Comparison of ENCODE assay signal across 20 cellular contexts in the genomic region with DNA sequence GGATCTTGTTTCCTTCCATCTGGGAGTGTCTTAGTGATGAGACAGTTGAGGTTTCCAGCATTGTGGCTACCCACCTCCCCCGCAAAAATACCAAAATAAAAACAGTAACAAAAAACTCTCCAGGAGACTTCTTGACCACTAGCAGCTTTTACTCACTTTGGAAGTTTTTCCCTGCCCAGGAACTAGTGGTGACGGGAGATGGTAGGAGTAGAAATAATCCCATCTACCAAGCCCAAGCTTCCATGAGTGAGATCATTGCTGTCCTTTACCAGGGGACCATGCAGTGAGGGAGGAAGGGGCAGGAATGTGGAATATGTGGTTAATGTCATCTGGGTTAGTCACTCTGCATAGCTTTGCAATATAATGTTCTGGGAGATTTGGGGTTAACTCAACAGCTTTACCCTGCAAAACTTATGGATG.
A peak's percentile ranks its signal among the peaks of the same experiment; 100 is the strongest.
DNase-seq lines count a peak whose midpoint lies in the region; ATAC-seq and TF ChIP-seq lines count a peak whose summit lies in the region.
"Had no signal": no experiment of that assay in that cellular context is flagged by ENCODE, and none has a peak within 500 bp of the region (broad histone marks: within the 10 kb centered on the region; RNA-seq: fewer than 3 reads in every experiment).

No MANE protein-coding gene starts in this region.

- H3K27me3 Mint-ChIP-seq in activated CD4-positive, alpha-beta T cell treated with anti-CD3 and anti-CD28 coated beads, Interleukin-2, amount 10 ng/mL, durations not matched to agents 24 days and 14 days: no peaks in the 10 kb centered on the region
- H3K27me3 Mint-ChIP-seq: activated naive CD4-positive, alpha-beta T cell treated with anti-CD3 and anti-CD28 coated beads, Interleukin-2, amount 10 ng/mL, durations not matched to agents 7 days and 5 days had no signal

- H3K9me3 Mint-ChIP-seq in activated CD4-positive, alpha-beta T cell treated with anti-CD3 and anti-CD28 coated beads, Interleukin-2, amount 10 ng/mL, durations not matched to agents 24 days and 14 days: no peaks in the 10 kb centered on the region
- H3K9me3 Mint-ChIP-seq in activated naive CD4-positive, alpha-beta T cell treated with anti-CD3 and anti-CD28 coated beads, Interleukin-2, amount 50 U/mL, for 72 hours: no peaks in the 10 kb centered on the region
- H3K9me3 Mint-ChIP-seq: activated naive CD4-positive, alpha-beta T cell treated with anti-CD3 and anti-CD28 coated beads, Interleukin-2, amount 10 ng/mL, durations not matched to agents 7 days and 5 days; T-helper 2 cell treated with Interferon-gamma antibody and Interleukin-4, amounts not matched to agents 5 μg/mL and 100 μg/mL, for 36 hours had no signal

- intact Hi-C loops in activated CD4-positive, alpha-beta T cell treated with anti-CD3 and anti-CD28 coated beads, Interleukin-2, amount 10 ng/mL, durations not matched to agents 24 days and 14 days (cut with micrococcal nuclease): no loop called here

- ATAC-seq in SK-N-SH treated with all-trans-retinoic acid at 6 μM for 48 hours: peak; percentile 43; the same call in 2 of the 3 replicates
- ATAC-seq in HG02840 (IDR thresholded peaks at IDR 0.05; ENCODE audit: low FRiP score, unreplicated experiment): no peak
- ATAC-seq in GM21717 (IDR thresholded peaks at IDR 0.05; ENCODE audit: unreplicated experiment): no peak
- ATAC-seq in activated naive CD4-positive, alpha-beta T cell treated with anti-CD3 and anti-CD28 coated beads, Interleukin-2, amount 50 U/mL, for 72 hours: no peak
- ATAC-seq: esophagus mucosa, left lobe of liver had no signal

- peaks cover 1% of the 10 kb centered on the region for H3K4me1 Mint-ChIP-seq in activated CD4-positive, alpha-beta T cell treated with anti-CD3 and anti-CD28 coated beads, Interleukin-2, amount 10 ng/mL, durations not matched to agents 24 days and 14 days

- H3K4me3 Mint-ChIP-seq in activated CD4-positive, alpha-beta T cell treated with anti-CD3 and anti-CD28 coated beads, Interleukin-2, amount 10 ng/mL, durations not matched to agents 24 days and 14 days: no peak overlapping the region
- H3K4me3 Mint-ChIP-seq: activated naive CD4-positive, alpha-beta T cell treated with anti-CD3 and anti-CD28 coated beads, Interleukin-2, amount 10 ng/mL, durations not matched to agents 7 days and 5 days; T-helper 2 cell treated with Interferon-gamma antibody and Interleukin-4, amounts not matched to agents 5 μg/mL and 100 μg/mL, for 36 hours had no signal

- DNase-seq in H4 (ENCODE audit: low spot score) (peak; percentile 19), glomerular visceral epithelial cell (ENCODE audit: extremely low spot score) (peak; percentile 86), renal cortical epithelial cell (ENCODE audit: low read depth) (peak; percentile 68)
- DNase-seq in activated CD4-positive, alpha-beta T cell treated with anti-CD3 and anti-CD28 coated beads, Interleukin-2, amount 10 ng/mL, durations not matched to agents 24 days and 14 days: no peak
- no peak for DNase-seq in activated naive CD4-positive, alpha-beta T cell treated with anti-CD3 and anti-CD28 coated beads, Interleukin-2, amount 50 U/mL, for 72 hours (ENCODE audit: low spot score in 2 of 2)
- DNase-seq: activated CD4-positive, alpha-beta T cell treated with anti-CD3 and anti-CD28 coated beads for 1 hour; activated naive CD4-positive, alpha-beta T cell treated with anti-CD3 and anti-CD28 coated beads, Interleukin-2, amount 10 ng/mL, durations not matched to agents 7 days and 5 days; BE2C; dorsolateral prefrontal cortex; heart right ventricle; NCI-H1417; SHP77; small intestine; thyroid gland had no signal

- no peak overlapping the region for H3K27ac Mint-ChIP-seq in activated CD4-positive, alpha-beta T cell treated with anti-CD3 and anti-CD28 coated beads, Interleukin-2, amount 10 ng/mL, durations not matched to agents 24 days and 14 days
- no peak overlapping the region for H3K27ac Mint-ChIP-seq in activated naive CD4-positive, alpha-beta T cell treated with anti-CD3 and anti-CD28 coated beads, Interleukin-2, amount 50 U/mL, for 72 hours
- H3K27ac Mint-ChIP-seq: activated naive CD4-positive, alpha-beta T cell treated with anti-CD3 and anti-CD28 coated beads, Interleukin-2, amount 10 ng/mL, durations not matched to agents 7 days and 5 days; T-helper 2 cell treated with Interferon-gamma antibody and Interleukin-4, amounts not matched to agents 5 μg/mL and 100 μg/mL, for 36 hours had no signal

- peaks cover 73% of the 10 kb centered on the region for H3K36me3 Mint-ChIP-seq in activated CD4-positive, alpha-beta T cell treated with anti-CD3 and anti-CD28 coated beads, Interleukin-2, amount 10 ng/mL, durations not matched to agents 24 days and 14 days (ENCODE audit: low read depth)
- H3K36me3 Mint-ChIP-seq in activated naive CD4-positive, alpha-beta T cell treated with anti-CD3 and anti-CD28 coated beads, Interleukin-2, amount 50 U/mL, for 72 hours: peaks cover 7 to 11% of the 10 kb centered on the region in 2 donors

TF ChIP-seq in SK-N-SH treated with all-trans-retinoic acid at 6 μM for 48 hours, 23 proteins besides CTCF, POLR2A, EP300 and RAD21:
- TF ChIP-seq PPARA (CRISPR knock-in tag; IDR thresholded peaks at IDR 0.05; ENCODE audit: borderline replicate concordance) (no peak), ESRRG (CRISPR knock-in tag; IDR thresholded peaks at IDR 0.05) (no peak), ZNF8 (CRISPR knock-in tag; IDR thresholded peaks at IDR 0.05) (no peak)

Comparison
In these comparisons a context has a peak if more than half of its experiments do, and no peak if none do; other contexts are left out.
1. DNase-seq: peak in H4 (single experiment), glomerular visceral epithelial cell (single experiment) and renal cortical epithelial cell (single experiment); none in activated CD4-positive, alpha-beta T cell treated with anti-CD3 and anti-CD28 coated beads, Interleukin-2, amount 10 ng/mL, durations not matched to agents 24 days and 14 days (single experiment) and activated naive CD4-positive, alpha-beta T cell treated with anti-CD3 and anti-CD28 coated beads, Interleukin-2, amount 50 U/mL, for 72 hours (0 of 2).